Comparison of ENCODE assay signal across 8 cellular contexts in genomic region chr5:57174850-57175525, GRCh38. TPM values are rescaled to one million over a fixed set of nuclear protein-coding genes. Genes with fewer than 3 reads are reported as not detected.
DNase-seq lines count a peak whose midpoint lies in the region; ATAC-seq and TF ChIP-seq lines count a peak whose summit lies in the region.

No MANE protein-coding gene starts in this region.

- H3K9me3 ChIP-seq in PC-3 (ENCODE audit: low read length), result no peaks in the 10 kb centered on the region
- H3K9me3 ChIP-seq in neuron (ENCODE audit: low read length), result no peaks in the 10 kb centered on the region

- DNase-seq in H7, result peak; percentile 17
- DNase-seq in PC-3, result no peak
- DNase-seq in endothelial cell (ENCODE audit: low spot score), result no peak
- DNase-seq in D341Med (ENCODE audit: low spot score), result no peak
- DNase-seq in SHP77 treated with DMSO at 0.1 percent for 48 hours (lab: John Stamatoyannopoulos, UW), result no peak

- peak overlapping the region; percentile 100 for H3K9ac ChIP-seq in PC-3 (ENCODE audit: low read length)

- POLR2A ChIA-PET in PC-3 (lab: Charles Lee; ENCODE audit: unreplicated experiment), result no interaction called here

- H3K27ac ChIP-seq in PC-3 (ENCODE audit: low read length), result peak overlapping the region; percentile 98

- H3K36me3 ChIP-seq in H7 (replicated peaks; ENCODE audit: control insufficient read depth, insufficient read depth, low read length) (no peaks in the 10 kb centered on the region), PC-3 (ENCODE audit: low read depth, low read length) (peaks cover 20% of the 10 kb centered on the region), neuron (ENCODE audit: insufficient read depth, low read length) (peaks cover 20% of the 10 kb centered on the region)

- CTCF ChIA-PET in PC-3 (lab: Charles Lee), result no interaction called here

- no TSS peak for BruUV-seq in PC-3 (replicated peaks; lab: Mats Ljungman, UMichigan)

- H3K9me2 ChIP-seq in PC-3 (replicated peaks; ENCODE audit: low read length), result no peaks in the 10 kb centered on the region

- H3K27me3 ChIP-seq in H7 (ENCODE audit: control insufficient read depth, insufficient read depth, low read length), result no peaks in the 10 kb centered on the region
- no peaks in the 10 kb centered on the region for H3K27me3 ChIP-seq in PC-3 (ENCODE audit: low read length)
- H3K27me3 ChIP-seq in neuron (ENCODE audit: insufficient read depth, low read length), result no peaks in the 10 kb centered on the region

- H3K36me3 Mint-ChIP-seq in endothelial cell (ENCODE audit: low read depth, unreplicated experiment), result peaks cover 4% of the 10 kb centered on the region

- H3K9me3 Mint-ChIP-seq in endothelial cell (ENCODE audit: unreplicated experiment), result no peaks in the 10 kb centered on the region

- H3K4me3 ChIP-seq in H7 (ENCODE audit: insufficient read depth, low read depth, low read length), result peak overlapping the region; percentile 96
- H3K4me3 ChIP-seq in PC-3 (ENCODE audit: low read length), result peak overlapping the region; percentile 98
- H3K4me3 ChIP-seq in neuron (ENCODE audit: low read length), result peak overlapping the region; percentile 65

- H3K4me1 ChIP-seq in PC-3 (ENCODE audit: insufficient read depth, low read length) (peaks cover 8% of the 10 kb centered on the region; the same call in 1 of the 2 replicates), neuron (ENCODE audit: insufficient read depth, low read length) (peaks cover 25% of the 10 kb centered on the region)

- H3K4me3 Mint-ChIP-seq in endothelial cell (ENCODE audit: unreplicated experiment), result peak overlapping the region; percentile 95

- peak overlapping the region; percentile 93 for H3K4me2 ChIP-seq in PC-3 (ENCODE audit: low read length)

- H3K79me2 ChIP-seq in PC-3 (ENCODE audit: low read length), result peaks cover 61% of the 10 kb centered on the region

- peaks cover 46% of the 10 kb centered on the region for H4K20me1 ChIP-seq in PC-3 (ENCODE audit: low read length)

- H2AFZ ChIP-seq in PC-3 (ENCODE audit: low read length) (no peak overlapping the region), neuron (ENCODE audit: low read depth, low read length) (no peak overlapping the region)

- H3K27me3 Mint-ChIP-seq in endothelial cell (ENCODE audit: unreplicated experiment), result peaks cover 7% of the 10 kb centered on the region

- ATAC-seq in PC-3 (no peak), GM18868 (IDR thresholded peaks at IDR 0.05; ENCODE audit: unreplicated experiment) (no peak), GM18861 (IDR thresholded peaks at IDR 0.05; ENCODE audit: unreplicated experiment) (no peak)

- H3K27ac Mint-ChIP-seq in endothelial cell (ENCODE audit: unreplicated experiment), result peak overlapping the region; percentile 97

- intact Hi-C loops in PC-3 (cut with micrococcal nuclease), result loop anchor here (10.0 kb wide), 1 partner anchor 260 kb away; no protein-coding TSS in a partner anchor

- TF ChIP-seq CTCF in PC-3 (conservative IDR thresholded peaks at IDR 0.05; ENCODE audit: low read depth, low read length) (no peak), endothelial cell (IDR thresholded peaks at IDR 0.05; ENCODE audit: unreplicated experiment) (no peak)

- peaks cover 40% of the 10 kb centered on the region for H3K4me1 Mint-ChIP-seq in endothelial cell (ENCODE audit: unreplicated experiment)

- H3F3A ChIP-seq in PC-3 (ENCODE audit: low read length, unreplicated experiment), result no peaks in the 10 kb centered on the region

RNA-seq across cellular contexts. Expression of gene GPBP1, which starts 1.1 kb away (rescaled TPM):
- 62.7 and 92.0 TPM in 2 replicates for total RNA-seq in H7 (2014; rRNA removed; shearing (Covaris generic))
- 29.5 and 31.8 TPM in 2 replicates for total RNA-seq in PC-3 (2014; rRNA removed)
- total RNA-seq in endothelial cell (ENCODE audit: unreplicated experiment), result 68.9 TPM
